Comparison of ENCODE assay signal across 8 cellular contexts in genomic region chr11:64804346-64805210, GRCh38. TPM values are rescaled to one million over a fixed set of nuclear protein-coding genes. Genes with fewer than 3 reads are reported as not detected.
DNase-seq lines count a peak whose midpoint lies in the region; ATAC-seq and TF ChIP-seq lines count a peak whose summit lies in the region.

No MANE protein-coding gene starts in this region.

- no peaks in the 10 kb centered on the region for H3K27me3 ChIP-seq in Panc1 (ENCODE audit: control insufficient read depth, insufficient read depth, low read length)
- no peaks in the 10 kb centered on the region for H3K27me3 ChIP-seq in skeletal muscle satellite cell (ENCODE audit: control insufficient read depth, insufficient read depth, low read length)

- H3K9me3 ChIP-seq in Panc1 (ENCODE audit: control insufficient read depth, insufficient read depth, low read depth, low read length), result no peaks in the 10 kb centered on the region
- no peaks in the 10 kb centered on the region for H3K9me3 ChIP-seq in skeletal muscle satellite cell (replicated peaks; ENCODE audit: low read length)

- no peak overlapping the region for H3K9ac ChIP-seq in skeletal muscle satellite cell (ENCODE audit: low read depth, low read length)

- POLR2A ChIA-PET in Panc1 (lab: Charles Lee), result interaction anchor here (0.8 kb wide), 1 partner anchor 30 kb away, joined by 3 read pairs; no protein-coding TSS in a partner anchor

- H3K4me1 ChIP-seq in Panc1 (ENCODE audit: control insufficient read depth, insufficient read depth, low read length) (peaks cover 23% of the 10 kb centered on the region), skeletal muscle satellite cell (ENCODE audit: control insufficient read depth, insufficient read depth, low read length) (peaks cover 14% of the 10 kb centered on the region)

- DNase-seq in NCI-H2227 (lab: John Stamatoyannopoulos, UW; ENCODE audit: unreplicated experiment) (peak; percentile 33), NCI-H2227 treated with DMSO at 0.1 percent for 48 hours (lab: John Stamatoyannopoulos, UW) (no peak), Panc1 (ENCODE audit: low read depth, low spot score) (no peak), erythroblast (lab: John Stamatoyannopoulos, UW) (peak; percentile 27 to 31), NCI-H345 treated with DMSO at 0.1 percent for 48 hours (lab: John Stamatoyannopoulos, UW; ENCODE audit: unreplicated experiment) (no peak), GM13976 (ENCODE audit: low spot score) (no peak)

- no TSS peak for BruUV-seq in Panc1 (replicated peaks; lab: Mats Ljungman, UMichigan)

- CTCF ChIA-PET in Panc1 (lab: Charles Lee), result no interaction called here

- H3K4me3 ChIP-seq in Panc1 (ENCODE audit: low read depth in 2 of 2, low read length in 2 of 2) (peak overlapping the region in 1 of 2 experiments; percentile 86; a peak in 2 of 4 replicates), skeletal muscle satellite cell (ENCODE audit: low read length) (no peak overlapping the region)

- in situ Hi-C loops in Panc1 (cut with HindIII; ENCODE audit: low pct_unique_long_range_greater_than_20kb, low sequenced_read_pairs), result no loop called here
- in situ Hi-C loops in GM13976 (cut with MboI; ENCODE audit: low sequenced_read_pairs, unreplicated experiment), result no loop called here

- ATAC-seq in Panc1 (no peak), GM21528 (IDR thresholded peaks at IDR 0.05; ENCODE audit: low FRiP score, unreplicated experiment) (no peak)

- H3K27ac ChIP-seq in Panc1 (ENCODE audit: low read length), result peak overlapping the region; percentile 74

- H3K4me2 ChIP-seq in skeletal muscle satellite cell (ENCODE audit: low read length), result peak overlapping the region; percentile 96

- TF ChIP-seq CTCF in Panc1 (IDR thresholded peaks at IDR 0.05), result no peak
- no peak for TF ChIP-seq CTCF in GM13976 (IDR thresholded peaks at IDR 0.05; ENCODE audit: borderline replicate concordance, control extremely low read depth, extremely low read depth, insufficient read depth, missing control alignments)

- intact Hi-C loops in Panc1 (cut with micrococcal nuclease; ENCODE audit: unreplicated experiment), result no loop called here

- no peak for TF ChIP-seq POLR2A in erythroblast (IDR thresholded peaks at IDR 0.05; ENCODE audit: low read length)

- no peaks in the 10 kb centered on the region; the same call in 1 of the 2 replicates for H3K36me3 ChIP-seq in Panc1 (ENCODE audit: control insufficient read depth, insufficient read depth, low read length)
- H3K36me3 ChIP-seq in skeletal muscle satellite cell (ENCODE audit: insufficient read depth, low read length), result peaks cover 28% of the 10 kb centered on the region

RNA-seq across cellular contexts. Expression of gene MAP4K2, which starts 1.6 kb away (rescaled TPM):
- total RNA-seq in Panc1 (2021; ENCODE audit: unreplicated experiment), result 46.4 TPM
- 57.8 TPM for polyA plus RNA-seq in Panc1 (2012; ENCODE audit: insufficient read length)
- 8.5 and 9.9 TPM in 2 replicates for total RNA-seq in skeletal muscle satellite cell (2012; rRNA removed)

RNA-seq across cellular contexts. Expression of gene MEN1, which starts 5.8 kb away (rescaled TPM):
- 54.5 TPM for total RNA-seq in Panc1 (2021; ENCODE audit: unreplicated experiment)
- polyA plus RNA-seq in Panc1 (2012; ENCODE audit: insufficient read length), result 84.8 TPM
- total RNA-seq in skeletal muscle satellite cell (2012; rRNA removed), result 20.0 and 21.4 TPM in 2 replicates

RNA-seq across cellular contexts. Expression of gene SF1, which starts 26.2 kb away (rescaled TPM):
- 360 TPM for total RNA-seq in Panc1 (2021; ENCODE audit: unreplicated experiment)
- 296 TPM for polyA plus RNA-seq in Panc1 (2012; ENCODE audit: insufficient read length)
- 87.8 and 96.1 TPM in 2 replicates for total RNA-seq in skeletal muscle satellite cell (2012; rRNA removed)

RNA-seq across cellular contexts. Expression of gene CDC42BPG, which starts 39.9 kb away (rescaled TPM):
- 4.1 TPM for total RNA-seq in Panc1 (2021; ENCODE audit: unreplicated experiment)
- polyA plus RNA-seq in Panc1 (2012; ENCODE audit: insufficient read length), result 3.1 TPM
- 0.25 TPM in 1 of 2 replicates, not detected in the other for total RNA-seq in skeletal muscle satellite cell (2012; rRNA removed)

RNA-seq across cellular contexts. Expression of gene PYGM, which starts 44.8 kb away (rescaled TPM):
- total RNA-seq in Panc1 (2021; ENCODE audit: unreplicated experiment), result 0.39 TPM
- polyA plus RNA-seq in Panc1 (2012; ENCODE audit: insufficient read length), result 0.34 TPM
- 0.76 and 0.87 TPM in 2 replicates for total RNA-seq in skeletal muscle satellite cell (2012; rRNA removed)

Comparison
In these comparisons a context has a peak if more than half of its experiments do, and no peak if none do; other contexts are left out.
1. DNase-seq: peak in NCI-H2227 (single experiment) and erythroblast (2 of 2); none in NCI-H2227 treated with DMSO at 0.1 percent for 48 hours (single experiment), Panc1 (single experiment), NCI-H345 treated with DMSO at 0.1 percent for 48 hours (single experiment) and GM13976 (single experiment).